28 cellular contexts compared by ENCODE assay signal in the genomic region with DNA sequence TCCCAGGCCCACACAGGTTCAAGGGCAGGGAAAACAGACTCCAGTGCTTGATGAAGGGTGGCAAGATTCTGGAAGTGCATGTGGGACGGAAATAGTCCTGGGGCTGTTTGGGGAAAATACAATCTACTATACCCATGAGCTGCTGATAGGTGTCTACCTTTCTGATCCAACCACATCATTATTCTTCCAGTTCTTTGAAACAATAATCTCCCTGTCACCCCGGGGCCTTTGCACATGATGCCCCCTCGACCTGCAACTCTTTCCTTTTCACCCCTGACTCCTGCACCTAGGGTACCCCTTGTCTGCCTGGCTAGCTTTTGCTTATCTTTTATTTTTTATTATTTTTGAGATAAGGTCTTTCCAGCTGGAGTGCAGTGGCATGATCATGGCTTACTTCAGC. TPM values are rescaled to one million over a fixed set of nuclear protein-coding genes. Genes with fewer than 3 reads are reported as not detected.
"Had no signal": no experiment of that assay in that cellular context is flagged by ENCODE, and none has a peak within 500 bp of the region (broad histone marks: within the 10 kb centered on the region; RNA-seq: fewer than 3 reads in every experiment).

No MANE protein-coding gene starts in this region.

- ATAC-seq: foreskin keratinocyte; heart right ventricle; natural killer cell; psoas muscle; right cardiac atrium; stimulated activated memory B cell treated with anti-CD40 and anti-IgM and Interleukin-4, amounts not matched to agents 10 μg/mL and 1 μg/mL and 100 μg/mL, for 72 hours; stimulated activated naive CD8-positive, alpha-beta T cell treated with anti-CD3 and anti-CD28 coated beads, Interleukin-15, Interleukin-2, amounts not matched to agents 100 U/mL and 50 U/mL, for 24 hours had no signal

- H3K4me1 ChIP-seq: foreskin keratinocyte had no signal

- H3K27ac Mint-ChIP-seq: memory B cell; natural killer cell; stimulated activated memory B cell treated with anti-CD40 and anti-IgM and Interleukin-4, amounts not matched to agents 10 μg/mL and 1 μg/mL and 100 μg/mL, for 72 hours had no signal

- H3K36me3 ChIP-seq: esophagus muscularis mucosa, heart right ventricle, ovary, spleen, tibial nerve had no signal

- H3K4me3 Mint-ChIP-seq: immature natural killer cell; memory B cell; natural killer cell; stimulated activated memory B cell treated with anti-CD40 and anti-IgM and Interleukin-4, amounts not matched to agents 10 μg/mL and 1 μg/mL and 100 μg/mL, for 72 hours had no signal

- DNase-seq: dermis blood vessel endothelial cell; effector memory CD4-positive, alpha-beta T cell; foreskin keratinocyte; glutamatergic neuron; heart right ventricle; hypothalamus; immature natural killer cell; islet precursor cell; kidney glomerular epithelial cell; natural killer cell; occipital lobe; ovary; psoas muscle; right cardiac atrium; spleen; stimulated activated CD4-positive, alpha-beta T cell treated with anti-CD3 and anti-CD28 coated beads, Interleukin-4, amount 100 ng/mL, for 4 hours; stimulated activated naive CD8-positive, alpha-beta T cell treated with anti-CD3 and anti-CD28 coated beads, Interleukin-15, Interleukin-2, amounts not matched to agents 100 U/mL and 50 U/mL, for 24 hours; substantia nigra; testis had no signal

- H3K36me3 Mint-ChIP-seq: immature natural killer cell; natural killer cell; stimulated activated memory B cell treated with anti-CD40 and anti-IgM and Interleukin-4, amounts not matched to agents 10 μg/mL and 1 μg/mL and 100 μg/mL, for 72 hours had no signal

- H3K9me3 ChIP-seq: esophagus muscularis mucosa, heart right ventricle, ovary, psoas muscle, spleen, testis, tibial nerve had no signal

- H3K4me3 ChIP-seq: coronary artery, esophagus muscularis mucosa, heart right ventricle, lung, ovary, psoas muscle, skin epidermis, spleen, testis, tibial nerve had no signal

- H3K27me3 ChIP-seq: esophagus muscularis mucosa, foreskin keratinocyte, heart right ventricle, ovary, testis, tibial nerve had no signal

- H3K9me3 Mint-ChIP-seq: immature natural killer cell, memory B cell, natural killer cell had no signal

- H3K27ac ChIP-seq: coronary artery, esophagus muscularis mucosa, foreskin keratinocyte, heart right ventricle, ovary, psoas muscle, spleen, testis, tibial nerve had no signal

RNA-seq across cellular contexts. Expression of gene LDHD, which starts 45.0 kb away (rescaled TPM):
- total RNA-seq: endothelial cell of umbilical vein had no signal
- polyA plus RNA-seq: neural cell had no signal
